Comparison of ENCODE assay signal across 1 cellular context in the genomic region with DNA sequence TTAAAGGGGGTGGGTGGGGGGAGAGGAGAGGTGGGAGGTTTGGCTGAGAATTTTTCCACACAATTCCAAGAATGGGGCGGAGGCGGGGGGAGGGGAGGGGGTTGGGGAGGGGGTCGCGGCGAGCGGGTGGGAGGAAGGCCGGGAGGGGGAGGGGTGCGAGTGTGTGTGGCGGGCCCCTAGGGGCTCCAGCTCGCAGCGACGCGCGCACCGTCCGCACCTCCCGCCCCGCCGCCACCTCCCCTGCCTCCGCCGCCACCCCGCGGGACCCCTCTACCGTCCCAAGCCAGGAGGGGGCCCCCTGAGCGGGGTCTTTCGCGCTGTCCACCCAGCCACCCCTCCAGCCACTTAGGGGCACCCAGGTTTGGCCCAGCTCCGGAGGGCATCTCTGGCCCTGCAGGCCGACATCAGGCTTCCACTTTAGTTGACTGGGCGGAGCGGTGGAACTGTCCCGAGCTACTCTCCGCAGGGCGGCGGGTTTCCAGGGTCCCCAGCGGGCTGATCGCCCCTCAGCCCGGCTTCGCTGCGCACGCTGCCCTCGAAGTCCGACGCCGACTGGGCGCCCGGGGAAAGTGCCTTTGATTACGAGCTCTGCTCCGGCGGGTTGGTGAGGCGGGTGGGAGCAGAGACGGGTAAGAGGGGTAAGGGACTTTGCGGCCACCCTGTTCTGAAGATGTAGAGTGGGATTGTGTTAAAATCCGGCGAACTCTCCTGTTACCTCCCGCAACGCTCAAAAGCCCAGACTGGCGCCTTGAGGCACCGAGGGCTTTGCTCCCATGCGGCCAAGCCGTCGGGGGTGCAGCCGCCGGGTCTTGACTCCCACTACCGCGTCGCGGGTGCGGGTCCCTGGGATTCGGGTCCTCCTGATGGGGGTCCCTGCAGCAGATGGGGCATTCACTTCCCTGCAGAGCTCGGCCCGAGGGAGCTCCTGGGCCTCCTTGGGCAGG.
TF ChIP-seq lines count a peak whose summit lies in the region.

No MANE protein-coding gene starts in this region.

TF ChIP-seq in WTC11, 78 proteins besides CTCF, POLR2A, EP300 and RAD21 (continued from another document):
- TF ChIP-seq, protein P1, sequence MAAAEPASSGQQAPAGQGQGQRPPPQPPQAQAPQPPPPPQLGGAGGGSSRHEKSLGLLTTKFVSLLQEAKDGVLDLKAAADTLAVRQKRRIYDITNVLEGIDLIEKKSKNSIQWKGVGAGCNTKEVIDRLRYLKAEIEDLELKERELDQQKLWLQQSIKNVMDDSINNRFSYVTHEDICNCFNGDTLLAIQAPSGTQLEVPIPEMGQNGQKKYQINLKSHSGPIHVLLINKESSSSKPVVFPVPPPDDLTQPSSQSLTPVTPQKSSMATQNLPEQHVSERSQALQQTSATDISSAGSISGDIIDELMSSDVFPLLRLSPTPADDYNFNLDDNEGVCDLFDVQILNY (CRISPR knock-in tag; IDR thresholded peaks at IDR 0.05) = no peak
- TF ChIP-seq TCF7 (CRISPR knock-in tag; IDR thresholded peaks at IDR 0.05; ENCODE audit: low read depth) = 0 out of 2 replicates have a peak, but pooled peaks have one; percentile 37
- no peak for TF ChIP-seq NFYB (CRISPR knock-in tag; conservative IDR thresholded peaks at IDR 0.05; ENCODE audit: low read depth)
- TF ChIP-seq, protein P2, sequence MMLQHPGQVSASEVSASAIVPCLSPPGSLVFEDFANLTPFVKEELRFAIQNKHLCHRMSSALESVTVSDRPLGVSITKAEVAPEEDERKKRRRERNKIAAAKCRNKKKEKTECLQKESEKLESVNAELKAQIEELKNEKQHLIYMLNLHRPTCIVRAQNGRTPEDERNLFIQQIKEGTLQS (CRISPR knock-in tag; conservative IDR thresholded peaks at IDR 0.05) = no peak
- TF ChIP-seq, protein P3, sequence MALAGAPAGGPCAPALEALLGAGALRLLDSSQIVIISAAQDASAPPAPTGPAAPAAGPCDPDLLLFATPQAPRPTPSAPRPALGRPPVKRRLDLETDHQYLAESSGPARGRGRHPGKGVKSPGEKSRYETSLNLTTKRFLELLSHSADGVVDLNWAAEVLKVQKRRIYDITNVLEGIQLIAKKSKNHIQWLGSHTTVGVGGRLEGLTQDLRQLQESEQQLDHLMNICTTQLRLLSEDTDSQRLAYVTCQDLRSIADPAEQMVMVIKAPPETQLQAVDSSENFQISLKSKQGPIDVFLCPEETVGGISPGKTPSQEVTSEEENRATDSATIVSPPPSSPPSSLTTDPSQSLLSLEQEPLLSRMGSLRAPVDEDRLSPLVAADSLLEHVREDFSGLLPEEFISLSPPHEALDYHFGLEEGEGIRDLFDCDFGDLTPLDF (CRISPR knock-in tag; IDR thresholded peaks at IDR 0.05) = no peak
- TF ChIP-seq, protein P4, sequence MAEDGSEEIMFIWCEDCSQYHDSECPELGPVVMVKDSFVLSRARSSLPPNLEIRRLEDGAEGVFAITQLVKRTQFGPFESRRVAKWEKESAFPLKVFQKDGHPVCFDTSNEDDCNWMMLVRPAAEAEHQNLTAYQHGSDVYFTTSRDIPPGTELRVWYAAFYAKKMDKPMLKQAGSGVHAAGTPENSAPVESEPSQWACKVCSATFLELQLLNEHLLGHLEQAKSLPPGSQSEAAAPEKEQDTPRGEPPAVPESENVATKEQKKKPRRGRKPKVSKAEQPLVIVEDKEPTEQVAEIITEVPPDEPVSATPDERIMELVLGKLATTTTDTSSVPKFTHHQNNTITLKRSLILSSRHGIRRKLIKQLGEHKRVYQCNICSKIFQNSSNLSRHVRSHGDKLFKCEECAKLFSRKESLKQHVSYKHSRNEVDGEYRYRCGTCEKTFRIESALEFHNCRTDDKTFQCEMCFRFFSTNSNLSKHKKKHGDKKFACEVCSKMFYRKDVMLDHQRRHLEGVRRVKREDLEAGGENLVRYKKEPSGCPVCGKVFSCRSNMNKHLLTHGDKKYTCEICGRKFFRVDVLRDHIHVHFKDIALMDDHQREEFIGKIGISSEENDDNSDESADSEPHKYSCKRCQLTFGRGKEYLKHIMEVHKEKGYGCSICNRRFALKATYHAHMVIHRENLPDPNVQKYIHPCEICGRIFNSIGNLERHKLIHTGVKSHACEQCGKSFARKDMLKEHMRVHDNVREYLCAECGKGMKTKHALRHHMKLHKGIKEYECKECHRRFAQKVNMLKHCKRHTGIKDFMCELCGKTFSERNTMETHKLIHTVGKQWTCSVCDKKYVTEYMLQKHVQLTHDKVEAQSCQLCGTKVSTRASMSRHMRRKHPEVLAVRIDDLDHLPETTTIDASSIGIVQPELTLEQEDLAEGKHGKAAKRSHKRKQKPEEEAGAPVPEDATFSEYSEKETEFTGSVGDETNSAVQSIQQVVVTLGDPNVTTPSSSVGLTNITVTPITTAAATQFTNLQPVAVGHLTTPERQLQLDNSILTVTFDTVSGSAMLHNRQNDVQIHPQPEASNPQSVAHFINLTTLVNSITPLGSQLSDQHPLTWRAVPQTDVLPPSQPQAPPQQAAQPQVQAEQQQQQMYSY (CRISPR knock-in tag; IDR thresholded peaks at IDR 0.05) = 0 out of 2 replicates have a peak, but pooled peaks have one; percentile 15
- TF ChIP-seq, protein P5, sequence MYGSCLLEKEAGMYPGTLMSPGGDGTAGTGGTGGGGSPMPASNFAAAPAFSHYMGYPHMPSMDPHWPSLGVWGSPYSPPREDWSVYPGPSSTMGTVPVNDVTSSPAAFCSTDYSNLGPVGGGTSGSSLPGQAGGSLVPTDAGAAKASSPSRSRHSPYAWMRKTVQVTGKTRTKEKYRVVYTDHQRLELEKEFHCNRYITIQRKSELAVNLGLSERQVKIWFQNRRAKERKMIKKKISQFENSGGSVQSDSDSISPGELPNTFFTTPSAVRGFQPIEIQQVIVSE (CRISPR knock-in tag; IDR thresholded peaks at IDR 0.05; ENCODE audit: borderline replicate concordance) = no peak
TF ChIP-seq in WTC11: peak in this region for 2.
